Comparison of ENCODE assay signal across 9 cellular contexts in the genomic region with DNA sequence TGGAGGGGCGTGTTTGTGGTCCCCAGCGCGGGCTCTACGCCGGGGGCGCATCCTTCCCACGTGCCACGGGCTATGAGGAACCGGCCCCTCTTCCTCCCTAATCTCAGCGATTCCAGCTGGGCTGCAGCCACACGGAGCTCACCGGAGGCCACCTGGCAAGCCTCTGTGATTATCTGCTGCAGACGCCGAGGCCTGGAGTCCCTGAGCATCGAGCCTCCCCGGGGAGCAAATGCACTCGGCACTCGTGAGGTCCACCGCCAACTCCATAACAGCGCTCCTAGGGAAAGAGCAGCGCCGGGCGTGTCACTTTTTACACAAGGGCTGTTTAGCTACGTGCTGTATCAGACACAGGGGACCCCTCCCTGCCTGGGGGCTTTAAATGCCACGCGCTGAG.
DNase-seq lines count a peak whose midpoint lies in the region; ATAC-seq and TF ChIP-seq lines count a peak whose summit lies in the region.
"Had no signal": no experiment of that assay in that cellular context is flagged by ENCODE, and none has a peak within 500 bp of the region (broad histone marks: within the 10 kb centered on the region; RNA-seq: fewer than 3 reads in every experiment).

No MANE protein-coding gene starts in this region.

- H3K9me3 Mint-ChIP-seq in CD8-positive, alpha-beta memory T cell = peaks cover 0 to 5% (median 2%) of the 10 kb centered on the region in 5 donors

- ATAC-seq in HCT116 (peak; percentile 15), heart left ventricle (peak in 3 of 4 donors; percentile 16 to 24 (median 22))

- H3K4me3 ChIP-seq in CD8-positive, alpha-beta memory T cell (ENCODE audit: low read length) = peak overlapping the region; percentile 59
- no peak overlapping the region for H3K4me3 ChIP-seq in HCT116 (replicated peaks in 1 of 2; ENCODE audit: low read depth in 1 of 2, low read length in 2 of 2)
- H3K4me3 ChIP-seq in heart left ventricle = peak overlapping the region in 7 of 12 donors; percentile 1 to 31 (median 18)
- H3K4me3 ChIP-seq: neural progenitor cell had no signal

- no peaks in the 10 kb centered on the region for H3K36me3 ChIP-seq in CD8-positive, alpha-beta memory T cell (ENCODE audit: insufficient read depth, low read length)
- H3K36me3 ChIP-seq in HCT116 (ENCODE audit: control insufficient read depth in 1 of 2, insufficient read depth in 2 of 2, low read length in 2 of 2) (no peaks in the 10 kb centered on the region), heart left ventricle (no peaks in the 10 kb centered on the region)
- H3K36me3 ChIP-seq: neural progenitor cell had no signal

- BruUV-seq in HCT116 (replicated peaks; lab: Mats Ljungman, UMichigan) = no TSS peak

- intact Hi-C loops in HCT116 (cut with micrococcal nuclease) = no loop called here
- intact Hi-C loops in heart left ventricle (cut with DNase I) = no loop called here

- no peak for TF ChIP-seq CTCF in HCT116 (IDR thresholded peaks at IDR 0.05 in 2 of 3, conservative IDR thresholded peaks at IDR 0.05 in 1 of 3; ENCODE audit: borderline replicate concordance in 1 of 3, insufficient read depth in 1 of 3, low read depth in 2 of 3, low read length in 2 of 3)
- no peak for TF ChIP-seq CTCF in heart left ventricle (IDR thresholded peaks at IDR 0.05)

- H3K4me1 ChIP-seq in CD8-positive, alpha-beta memory T cell (ENCODE audit: insufficient read depth, low read length) = peaks cover 6% of the 10 kb centered on the region
- no peaks in the 10 kb centered on the region for H3K4me1 ChIP-seq in HCT116 (ENCODE audit: control insufficient read depth in 1 of 2, insufficient read depth in 2 of 2, low read length in 2 of 2)
- peaks cover 0 to 13% (median 9%) of the 10 kb centered on the region in 12 donors for H3K4me1 ChIP-seq in heart left ventricle
- H3K4me1 ChIP-seq: neural progenitor cell had no signal

- H3K79me2 ChIP-seq in HCT116 (ENCODE audit: insufficient read depth, low read length) = no peaks in the 10 kb centered on the region

- WGBS in heart left ventricle, 4 donors = 28 to 45% (median 30%) methylated on average over 24 to 26 of the region's 26 CpGs

- H3K27me3 Mint-ChIP-seq in CD8-positive, alpha-beta memory T cell = peaks cover 10 to 16% of the 10 kb centered on the region in 2 donors

- RAD21 ChIA-PET in HCT116 (lab: Charles Lee; ENCODE audit: low non-redundant PET in 1 of 2, low total read pairs in 2 of 2, uncharacterized antibody in 2 of 2, unreplicated experiment in 2 of 2) = no interaction called here

- TF ChIP-seq RAD21 in HCT116 (IDR thresholded peaks at IDR 0.05; ENCODE audit: low read depth) = no peak

- no peak overlapping the region for H3K27ac ChIP-seq in CD8-positive, alpha-beta memory T cell (ENCODE audit: low read depth, low read length)
- no peak overlapping the region for H3K27ac ChIP-seq in HCT116 (ENCODE audit: low read depth, low read length)
- H3K27ac ChIP-seq in heart left ventricle = no peak overlapping the region
- H3K27ac ChIP-seq: neural progenitor cell had no signal

- H3K9me3 ChIP-seq in CD8-positive, alpha-beta memory T cell (ENCODE audit: low read length) = no peaks in the 10 kb centered on the region
- H3K9me3 ChIP-seq in HCT116 (ENCODE audit: control insufficient read depth in 1 of 2, insufficient read depth in 1 of 2, low read depth in 1 of 2, low read length in 2 of 2) = no peaks in the 10 kb centered on the region
- H3K9me3 ChIP-seq in heart left ventricle = no peaks in the 10 kb centered on the region

- DNase-seq in CD8-positive, alpha-beta memory T cell = no peak
- DNase-seq in HCT116 (ENCODE audit: low read depth, low spot score) (no peak), NCI-H774 (lab: John Stamatoyannopoulos, UW) (peak; percentile 38), heart left ventricle (no peak), midbrain (lab: John Stamatoyannopoulos, UW) (no peak), amygdala (lab: John Stamatoyannopoulos, UW) (no peak), foreskin melanocyte (no peak)
- no peak for DNase-seq in activated CD4-positive, CD25-positive, alpha-beta regulatory T cell (lab: John Stamatoyannopoulos, UW)

- no peak for TF ChIP-seq POLR2A in HCT116 (IDR thresholded peaks at IDR 0.05; ENCODE audit: borderline replicate concordance, extremely low read depth, insufficient read depth, insufficient read length)
- no peak for TF ChIP-seq POLR2A in heart left ventricle (IDR thresholded peaks at IDR 0.05)

- no peak overlapping the region for H2AFZ ChIP-seq in HCT116 (ENCODE audit: low read depth, low read length, poor library complexity, severe bottlenecking)
- H2AFZ ChIP-seq: neural progenitor cell had no signal

- H3K4me3 Mint-ChIP-seq in CD8-positive, alpha-beta memory T cell = peak overlapping the region; percentile 63 to 88 (median 78)
- H3K4me3 Mint-ChIP-seq: neural progenitor cell had no signal

- no peaks in the 10 kb centered on the region for H4K20me1 ChIP-seq in HCT116 (ENCODE audit: insufficient read depth)

- peaks cover 12 to 15% (median 13%) of the 10 kb centered on the region in 3 donors for H3K4me1 Mint-ChIP-seq in CD8-positive, alpha-beta memory T cell

- peak overlapping the region in 1 of 8 donors; percentile 6 for H3K27ac Mint-ChIP-seq in CD8-positive, alpha-beta memory T cell
- H3K27ac Mint-ChIP-seq: neural progenitor cell had no signal

- peaks cover 0 to 4% (median 0%) of the 10 kb centered on the region in 3 donors for H3K36me3 Mint-ChIP-seq in CD8-positive, alpha-beta memory T cell

- no peaks in the 10 kb centered on the region for H3K27me3 ChIP-seq in CD8-positive, alpha-beta memory T cell (ENCODE audit: insufficient read depth, low read length, poor library complexity, severe bottlenecking)
- H3K27me3 ChIP-seq in HCT116 (ENCODE audit: insufficient read depth, low read length) = no peaks in the 10 kb centered on the region
- peaks cover 0 to 25% (median 12%) of the 10 kb centered on the region in 9 donors for H3K27me3 ChIP-seq in heart left ventricle
- H3K27me3 ChIP-seq: neural progenitor cell had no signal

- H3K4me2 ChIP-seq in HCT116 (ENCODE audit: low read length) = no peak overlapping the region
- H3K4me2 ChIP-seq: neural progenitor cell had no signal

- H3K9ac ChIP-seq in HCT116 (ENCODE audit: low read length) = no peak overlapping the region
- H3K9ac ChIP-seq: neural progenitor cell had no signal

- POLR2A ChIA-PET in CD8-positive, alpha-beta memory T cell (lab: Charles Lee) = no interaction called here
- POLR2A ChIA-PET in HCT116 (lab: Charles Lee) = no interaction called here

- no peaks in the 10 kb centered on the region for H3K9me2 ChIP-seq in HCT116 (ENCODE audit: insufficient read depth)

- CTCF ChIA-PET in CD8-positive, alpha-beta memory T cell (lab: Charles Lee) = no interaction called here
- CTCF ChIA-PET in HCT116 (lab: Charles Lee) = no interaction called here

TF ChIP-seq in HCT116, 20 proteins besides CTCF, POLR2A, EP300 and RAD21:
- no peak for TF ChIP-seq SRF (IDR thresholded peaks at IDR 0.05; ENCODE audit: low read depth)
- TF ChIP-seq SP1 (IDR thresholded peaks at IDR 0.05; ENCODE audit: low read depth) = no peak
- no peak for TF ChIP-seq EGR1 (IDR thresholded peaks at IDR 0.05; ENCODE audit: low read depth)
- no peak for TF ChIP-seq TCF7L2 (IDR thresholded peaks at IDR 0.05; ENCODE audit: borderline replicate concordance, extremely low read depth, insufficient read depth, insufficient read length)
- no peak for TF ChIP-seq SIN3A (IDR thresholded peaks at IDR 0.05; ENCODE audit: low read depth)
- no peak for TF ChIP-seq EZH2phosphoT487 (IDR thresholded peaks at IDR 0.05; ENCODE audit: borderline replicate concordance)
- TF ChIP-seq, protein P1, sequence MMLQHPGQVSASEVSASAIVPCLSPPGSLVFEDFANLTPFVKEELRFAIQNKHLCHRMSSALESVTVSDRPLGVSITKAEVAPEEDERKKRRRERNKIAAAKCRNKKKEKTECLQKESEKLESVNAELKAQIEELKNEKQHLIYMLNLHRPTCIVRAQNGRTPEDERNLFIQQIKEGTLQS (IDR thresholded peaks at IDR 0.05) = no peak
- TF ChIP-seq FOSL1 (IDR thresholded peaks at IDR 0.05; ENCODE audit: low read depth) = no peak
- TF ChIP-seq, protein P2, sequence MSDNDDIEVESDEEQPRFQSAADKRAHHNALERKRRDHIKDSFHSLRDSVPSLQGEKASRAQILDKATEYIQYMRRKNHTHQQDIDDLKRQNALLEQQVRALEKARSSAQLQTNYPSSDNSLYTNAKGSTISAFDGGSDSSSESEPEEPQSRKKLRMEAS (IDR thresholded peaks at IDR 0.05) = no peak
- TF ChIP-seq, protein P3, sequence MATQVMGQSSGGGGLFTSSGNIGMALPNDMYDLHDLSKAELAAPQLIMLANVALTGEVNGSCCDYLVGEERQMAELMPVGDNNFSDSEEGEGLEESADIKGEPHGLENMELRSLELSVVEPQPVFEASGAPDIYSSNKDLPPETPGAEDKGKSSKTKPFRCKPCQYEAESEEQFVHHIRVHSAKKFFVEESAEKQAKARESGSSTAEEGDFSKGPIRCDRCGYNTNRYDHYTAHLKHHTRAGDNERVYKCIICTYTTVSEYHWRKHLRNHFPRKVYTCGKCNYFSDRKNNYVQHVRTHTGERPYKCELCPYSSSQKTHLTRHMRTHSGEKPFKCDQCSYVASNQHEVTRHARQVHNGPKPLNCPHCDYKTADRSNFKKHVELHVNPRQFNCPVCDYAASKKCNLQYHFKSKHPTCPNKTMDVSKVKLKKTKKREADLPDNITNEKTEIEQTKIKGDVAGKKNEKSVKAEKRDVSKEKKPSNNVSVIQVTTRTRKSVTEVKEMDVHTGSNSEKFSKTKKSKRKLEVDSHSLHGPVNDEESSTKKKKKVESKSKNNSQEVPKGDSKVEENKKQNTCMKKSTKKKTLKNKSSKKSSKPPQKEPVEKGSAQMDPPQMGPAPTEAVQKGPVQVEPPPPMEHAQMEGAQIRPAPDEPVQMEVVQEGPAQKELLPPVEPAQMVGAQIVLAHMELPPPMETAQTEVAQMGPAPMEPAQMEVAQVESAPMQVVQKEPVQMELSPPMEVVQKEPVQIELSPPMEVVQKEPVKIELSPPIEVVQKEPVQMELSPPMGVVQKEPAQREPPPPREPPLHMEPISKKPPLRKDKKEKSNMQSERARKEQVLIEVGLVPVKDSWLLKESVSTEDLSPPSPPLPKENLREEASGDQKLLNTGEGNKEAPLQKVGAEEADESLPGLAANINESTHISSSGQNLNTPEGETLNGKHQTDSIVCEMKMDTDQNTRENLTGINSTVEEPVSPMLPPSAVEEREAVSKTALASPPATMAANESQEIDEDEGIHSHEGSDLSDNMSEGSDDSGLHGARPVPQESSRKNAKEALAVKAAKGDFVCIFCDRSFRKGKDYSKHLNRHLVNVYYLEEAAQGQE (IDR thresholded peaks at IDR 0.05; ENCODE audit: low read depth) = no peak
- no peak for TF ChIP-seq ZNF274 (IDR thresholded peaks at IDR 0.05; ENCODE audit: low read depth, low read length)
- TF ChIP-seq ELF1 (IDR thresholded peaks at IDR 0.05; ENCODE audit: borderline replicate concordance, low read depth) = no peak

Comparison
In these comparisons a context has a peak if more than half of its experiments do, and no peak if none do; other contexts are left out.
1. H3K4me3 ChIP-seq: peak in CD8-positive, alpha-beta memory T cell (single experiment) and heart left ventricle (7 of 12); none in HCT116 (0 of 2).